8 cellular contexts compared by ENCODE assay signal in the genomic region with DNA sequence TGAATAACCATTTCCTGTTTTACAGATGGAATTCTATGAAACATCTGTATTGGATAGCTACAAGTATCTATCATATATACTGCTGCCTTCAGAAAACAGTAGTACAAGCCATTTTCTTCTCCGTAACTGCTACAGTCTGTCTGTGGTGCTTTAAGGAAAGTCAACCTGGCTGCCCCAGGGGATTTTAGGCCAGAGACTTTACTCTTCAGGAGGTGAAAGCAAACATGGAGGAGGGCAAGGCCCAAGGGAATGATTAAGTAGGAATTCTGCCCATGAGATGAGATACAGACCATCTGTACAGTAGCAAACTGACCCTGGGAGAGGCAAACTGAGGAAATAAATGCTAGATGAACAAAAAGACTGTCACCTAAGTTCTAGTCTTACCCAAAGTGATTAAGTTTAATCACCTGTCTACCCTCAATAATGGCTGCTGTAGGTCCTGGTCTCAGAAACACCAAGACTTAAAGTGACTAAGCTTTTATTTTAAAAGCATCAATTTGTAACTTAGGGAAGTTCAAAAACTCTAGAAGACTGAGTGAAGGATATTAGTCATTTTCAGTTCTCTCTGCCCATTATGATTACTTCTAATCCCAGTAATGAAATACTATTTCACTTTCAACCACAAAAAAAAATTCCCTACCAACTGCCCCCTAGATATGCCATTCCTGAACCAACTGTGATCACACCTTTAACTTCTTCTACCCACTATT. TPM values are rescaled to one million over a fixed set of nuclear protein-coding genes. Genes with fewer than 3 reads are reported as not detected.
DNase-seq lines count a peak whose midpoint lies in the region; ATAC-seq, FAIRE-seq and TF ChIP-seq lines count a peak whose summit lies in the region.

No MANE protein-coding gene starts in this region.

- no peaks in the 10 kb centered on the region for H3K9me3 ChIP-seq in keratinocyte (ENCODE audit: control insufficient read depth, low read depth, low read length)
- no peaks in the 10 kb centered on the region for H3K9me3 ChIP-seq in prostate gland
- no peaks in the 10 kb centered on the region for H3K9me3 ChIP-seq in upper lobe of left lung

- no peaks in the 10 kb centered on the region for H4K20me1 ChIP-seq in KMS-11 (ENCODE audit: insufficient read depth)
- H4K20me1 ChIP-seq in keratinocyte (ENCODE audit: control insufficient read depth, extremely low read depth, insufficient read depth, low read length): peaks cover 16% of the 10 kb centered on the region

- no peaks in the 10 kb centered on the region for H3K9me1 ChIP-seq in keratinocyte (ENCODE audit: control insufficient read depth, extremely low read depth, insufficient read depth, low read length)

- DNase-seq in keratinocyte (ENCODE audit: low read depth, low spot score): no peak
- no peak for DNase-seq in prostate gland (ENCODE audit: low spot score)
- DNase-seq in GOT3 (lab: John Stamatoyannopoulos, UW): no peak
- no peak for DNase-seq in upper lobe of left lung
- DNase-seq in stimulated activated CD4-positive, alpha-beta T cell treated with anti-CD3 and anti-CD28 coated beads, Interleukin-2, amount 100 ng/mL, for 48 hours: no peak

- H3K9ac ChIP-seq in KMS-11 (peak overlapping the region; percentile 78), keratinocyte (ENCODE audit: control insufficient read depth, extremely low read depth, insufficient read depth, low read length) (no peak overlapping the region)

- ATAC-seq in GM18499 (IDR thresholded peaks at IDR 0.05; ENCODE audit: insufficient read depth, unreplicated experiment) (peak; percentile 83), GM21576 (IDR thresholded peaks at IDR 0.05; ENCODE audit: unreplicated experiment) (peak; percentile 74), upper lobe of left lung (ENCODE audit: low FRiP score in 2 of 2) (no peak)

- dilution Hi-C loops in keratinocyte (cut with MboI; ENCODE audit: extremely low pct_ligation_motif_present, low sequenced_read_pairs): no loop called here

- H3K27ac ChIP-seq in KMS-11 (peak overlapping the region; percentile 98), keratinocyte (ENCODE audit: control insufficient read depth, insufficient read depth, low read length) (peak overlapping the region; percentile 70), prostate gland (no peak overlapping the region), upper lobe of left lung (no peak overlapping the region)

- intact Hi-C loops in prostate gland (cut with DNase I): no loop called here

- H3K36me3 ChIP-seq in KMS-11 (ENCODE audit: insufficient read depth) (no peaks in the 10 kb centered on the region; the same call in 1 of the 2 replicates), keratinocyte (ENCODE audit: control insufficient read depth in 2 of 2, extremely low read depth in 1 of 2, insufficient read depth in 2 of 2, low read length in 2 of 2) (no peaks in the 10 kb centered on the region), prostate gland (no peaks in the 10 kb centered on the region), upper lobe of left lung (peaks cover 0 to 4% (median 0%) of the 10 kb centered on the region in 4 donors)

- TF ChIP-seq POLR2A in prostate gland (IDR thresholded peaks at IDR 0.05) (no peak), upper lobe of left lung (IDR thresholded peaks at IDR 0.05) (no peak)

- WGBS in prostate gland: 90% methylated on average over 1 of the region's 1 CpG
- 67 to 88% methylated on average over 1 of the region's 1 CpG for WGBS in upper lobe of left lung, 2 donors

- TF ChIP-seq CTCF in KMS-11 (conservative IDR thresholded peaks at IDR 0.05; ENCODE audit: low read depth, low read length) (no peak), keratinocyte (optimal IDR thresholded peaks at IDR 0.05 in 1 of 3, IDR thresholded peaks at IDR 0.05 in 1 of 3, conservative IDR thresholded peaks at IDR 0.05 in 1 of 3; ENCODE audit: extremely low read depth in 1 of 3, insufficient read depth in 2 of 3, low read length in 3 of 3) (no peak), prostate gland (IDR thresholded peaks at IDR 0.05) (no peak), upper lobe of left lung (IDR thresholded peaks at IDR 0.05) (no peak)

- H3K79me2 ChIP-seq in KMS-11 (ENCODE audit: insufficient read depth, low read depth) (peaks cover 92% of the 10 kb centered on the region), keratinocyte (ENCODE audit: control insufficient read depth, insufficient read depth, low read length) (peaks cover 95% of the 10 kb centered on the region)

- H3K4me2 ChIP-seq in KMS-11 (peak overlapping the region; percentile 97), keratinocyte (ENCODE audit: control insufficient read depth, extremely low read depth, insufficient read depth, low read depth, low read length) (peak overlapping the region; percentile 50)

- no peak overlapping the region for H3K4me3 ChIP-seq in KMS-11 (IDR thresholded peaks at IDR 0.05; ENCODE audit: insufficient read depth, low read depth, low read length)
- no peak overlapping the region for H3K4me3 ChIP-seq in keratinocyte (ENCODE audit: control insufficient read depth in 2 of 3, extremely low read depth in 1 of 3, insufficient read depth in 2 of 3, low read depth in 1 of 3, low read length in 3 of 3)
- no peak overlapping the region for H3K4me3 ChIP-seq in prostate gland
- no peak overlapping the region for H3K4me3 ChIP-seq in upper lobe of left lung

- no peak for TF ChIP-seq EP300 in upper lobe of left lung (IDR thresholded peaks at IDR 0.05)

- FAIRE-seq in keratinocyte (lab: Jason Lieb, UNC): peak; percentile 13

- H3K27me3 ChIP-seq in KMS-11 (ENCODE audit: insufficient read depth, low read depth) (no peaks in the 10 kb centered on the region), keratinocyte (ENCODE audit: control insufficient read depth, extremely low read depth, insufficient read depth, low read length) (no peaks in the 10 kb centered on the region), prostate gland (replicated peaks; ENCODE audit: insufficient read depth) (no peaks in the 10 kb centered on the region), upper lobe of left lung (no peaks in the 10 kb centered on the region)

- H3K4me1 ChIP-seq in KMS-11 (ENCODE audit: low read depth, poor library complexity, severe bottlenecking) (peaks cover 96% of the 10 kb centered on the region), keratinocyte (ENCODE audit: control insufficient read depth, extremely low read depth, insufficient read depth, low read length) (peaks cover 19% of the 10 kb centered on the region), prostate gland (replicated peaks) (peaks cover 6% of the 10 kb centered on the region), upper lobe of left lung (peaks cover 9 to 29% (median 22%) of the 10 kb centered on the region in 4 donors)

- no peak overlapping the region for H2AFZ ChIP-seq in KMS-11 (ENCODE audit: low read depth)
- H2AFZ ChIP-seq in keratinocyte (ENCODE audit: control insufficient read depth, low read length): no peak overlapping the region

RNA-seq across cellular contexts. Expression of gene MBD2, which starts 14.8 kb away (rescaled TPM):
- polyA plus RNA-seq in keratinocyte: 45.4 to 212 TPM (median 80.1 TPM) in 3 replicates
- 220 TPM for polyA plus RNA-seq in keratinocyte (2011; ENCODE audit: low read depth)
- 46.4 and 76.9 TPM in 2 replicates for polyA plus RNA-seq in keratinocyte (2011; cell fraction: cytosol; rRNA removed)
- polyA plus RNA-seq in keratinocyte (2011; cell fraction: nucleus; rRNA removed): 42.6 and 55.9 TPM in 2 replicates
- polyA plus RNA-seq in keratinocyte (2012; ENCODE audit: low replicate concordance): 37.7 and 50.0 TPM in 2 replicates
- 18.3 to 65.2 TPM (median 48.8 TPM) in 3 replicates for polyA minus RNA-seq in keratinocyte
- 155 TPM for polyA minus RNA-seq in keratinocyte (2011; cell fraction: cytosol; rRNA and poly(A)+ RNA removed)
- polyA minus RNA-seq in keratinocyte (2011; cell fraction: nucleus; rRNA and poly(A)+ RNA removed): 16.7 and 22.9 TPM in 2 replicates
- total RNA-seq in prostate gland (10 to 100 TPM; 33.3 to 50.3 TPM), upper lobe of left lung (100 to 1,000 TPM in 1 of 6 donors, 10 to 100 TPM in 5; 28.7 to 106 (median 52.8) TPM)

RNA-seq across cellular contexts. Expression of gene POLI, which starts 59.7 kb away (rescaled TPM):
- 12.1 to 25.6 TPM (median 20.5 TPM) in 3 replicates for polyA plus RNA-seq in keratinocyte
- 14.2 TPM for polyA plus RNA-seq in keratinocyte (2011; ENCODE audit: low read depth)
- 6.9 and 15.3 TPM in 2 replicates for polyA plus RNA-seq in keratinocyte (2011; cell fraction: cytosol; rRNA removed)
- 56.9 and 68.7 TPM in 2 replicates for polyA plus RNA-seq in keratinocyte (2011; cell fraction: nucleus; rRNA removed)
- 9.8 and 11.5 TPM in 2 replicates for polyA plus RNA-seq in keratinocyte (2012; ENCODE audit: low replicate concordance)
- polyA minus RNA-seq in keratinocyte: 2.4 to 23.5 TPM (median 8.0 TPM) in 3 replicates
- polyA minus RNA-seq in keratinocyte (2011; cell fraction: cytosol; rRNA and poly(A)+ RNA removed): 10.0 TPM
- polyA minus RNA-seq in keratinocyte (2011; cell fraction: nucleus; rRNA and poly(A)+ RNA removed): 15.1 and 31.9 TPM in 2 replicates
- total RNA-seq in prostate gland: 10 to 100 TPM; 43.9 to 51.9 TPM
- 10 to 100 TPM; 10.7 to 66.0 (median 22.4) TPM for total RNA-seq in upper lobe of left lung

Comparison
In these comparisons a context has a peak if more than half of its experiments do, and no peak if none do; other contexts are left out.
1. ATAC-seq: peak in GM18499 (single experiment) and GM21576 (single experiment); none in upper lobe of left lung (0 of 2).
2. H3K27ac ChIP-seq: peak in KMS-11 (single experiment) and keratinocyte (single experiment); none in prostate gland (0 of 2) and upper lobe of left lung (0 of 4).